Comparison of ENCODE assay signal across 18 cellular contexts in the genomic region with DNA sequence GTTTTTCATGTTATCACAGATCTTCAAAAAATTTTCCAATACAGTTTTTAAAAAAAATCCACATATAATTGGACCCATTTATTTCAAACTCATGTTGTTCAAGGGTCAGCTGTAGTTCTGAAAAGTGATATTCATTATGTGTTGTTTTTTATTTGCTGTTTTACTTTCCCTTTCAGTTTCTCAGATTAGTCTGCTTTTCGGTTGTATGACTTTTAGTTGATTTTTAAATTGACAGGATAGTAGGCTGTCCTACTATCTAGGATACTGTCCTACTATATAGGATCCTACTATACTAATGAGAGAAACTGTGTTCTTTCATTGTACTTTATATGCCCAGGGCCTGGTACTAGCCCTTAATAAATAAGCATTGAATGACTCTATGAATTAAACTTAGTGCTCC. TPM values are rescaled to one million over a fixed set of nuclear protein-coding genes. Genes with fewer than 3 reads are reported as not detected.
DNase-seq lines count a peak whose midpoint lies in the region; ATAC-seq, FAIRE-seq and TF ChIP-seq lines count a peak whose summit lies in the region.
"Had no signal": no experiment of that assay in that cellular context is flagged by ENCODE, and none has a peak within 500 bp of the region (broad histone marks: within the 10 kb centered on the region; RNA-seq: fewer than 3 reads in every experiment).

No MANE protein-coding gene starts in this region.

- FAIRE-seq in H54 (lab: Jason Lieb, UNC) (peak; percentile 38), TTC549 (lab: Jason Lieb, UNC) (peak; percentile 74)
- FAIRE-seq: endothelial cell of umbilical vein had no signal

- H3K36me3 Mint-ChIP-seq in activated CD4-positive, alpha-beta T cell treated with anti-CD3 and anti-CD28 coated beads, Interleukin-2, amount 10 ng/mL, durations not matched to agents 7 days and 5 days (ENCODE audit: low read depth): no peaks in the 10 kb centered on the region
- H3K36me3 Mint-ChIP-seq in activated CD4-positive, alpha-beta T cell treated with anti-CD3 and anti-CD28 coated beads, Interleukin-2, amount 10 ng/mL, durations not matched to agents 24 days and 14 days (ENCODE audit: low read depth): no peaks in the 10 kb centered on the region

- TF ChIP-seq CTCF in right lobe of liver (IDR thresholded peaks at IDR 0.05) (no peak), WERI-Rb-1 (IDR thresholded peaks at IDR 0.05; ENCODE audit: low read depth, low read length) (no peak)

- H3K36me3 ChIP-seq in right lobe of liver (no peaks in the 10 kb centered on the region), WERI-Rb-1 (no peaks in the 10 kb centered on the region)
- H3K36me3 ChIP-seq: gastrocnemius medialis, stomach had no signal

- H3K4me3 Mint-ChIP-seq in activated CD4-positive, alpha-beta T cell treated with anti-CD3 and anti-CD28 coated beads, Interleukin-2, amount 10 ng/mL, durations not matched to agents 7 days and 5 days: peak overlapping the region; percentile 51
- no peak overlapping the region for H3K4me3 Mint-ChIP-seq in activated CD4-positive, alpha-beta T cell treated with anti-CD3 and anti-CD28 coated beads, Interleukin-2, amount 10 ng/mL, durations not matched to agents 24 days and 14 days

- H3K27me3 ChIP-seq in right lobe of liver: no peaks in the 10 kb centered on the region
- H3K27me3 ChIP-seq in WERI-Rb-1 (ENCODE audit: insufficient read depth, low read depth, severe bottlenecking): no peaks in the 10 kb centered on the region
- H3K27me3 ChIP-seq: gastrocnemius medialis, stomach had no signal

- peak overlapping the region; percentile 47 for H3K27ac Mint-ChIP-seq in activated CD4-positive, alpha-beta T cell treated with anti-CD3 and anti-CD28 coated beads, Interleukin-2, amount 10 ng/mL, durations not matched to agents 7 days and 5 days
- H3K27ac Mint-ChIP-seq in activated CD4-positive, alpha-beta T cell treated with anti-CD3 and anti-CD28 coated beads, Interleukin-2, amount 10 ng/mL, durations not matched to agents 24 days and 14 days: no peak overlapping the region

- H3K4me1 ChIP-seq in right lobe of liver: no peaks in the 10 kb centered on the region
- H3K4me1 ChIP-seq: gastrocnemius medialis, stomach had no signal

- intact Hi-C loops in activated CD4-positive, alpha-beta T cell treated with anti-CD3 and anti-CD28 coated beads, Interleukin-2, amount 10 ng/mL, durations not matched to agents 24 days and 14 days (cut with micrococcal nuclease): no loop called here
- intact Hi-C loops in right lobe of liver (cut with DNase I): no loop called here

- H3K27me3 Mint-ChIP-seq in activated CD4-positive, alpha-beta T cell treated with anti-CD3 and anti-CD28 coated beads, Interleukin-2, amount 10 ng/mL, durations not matched to agents 7 days and 5 days: no peaks in the 10 kb centered on the region
- no peaks in the 10 kb centered on the region for H3K27me3 Mint-ChIP-seq in activated CD4-positive, alpha-beta T cell treated with anti-CD3 and anti-CD28 coated beads, Interleukin-2, amount 10 ng/mL, durations not matched to agents 24 days and 14 days

- 3% methylated on average over 1 of the region's 1 CpG for WGBS in right lobe of liver (ENCODE audit: insufficient coverage, low coverage, low lambda C conversion rate, missing lambda C conversion rate)

- TF ChIP-seq POLR2A in H54 (IDR thresholded peaks at IDR 0.05; ENCODE audit: low read depth, low read length) (no peak), right lobe of liver (IDR thresholded peaks at IDR 0.05) (no peak)

- H3K4me3 ChIP-seq in right lobe of liver (peak overlapping the region in 2 of 3 donors; percentile 33 to 37), WERI-Rb-1 (ENCODE audit: low read depth, low read length) (no peak overlapping the region)
- H3K4me3 ChIP-seq: gastrocnemius medialis, stomach had no signal

- CTCF ChIA-PET in activated CD4-positive, alpha-beta T cell treated with anti-CD3 and anti-CD28 coated beads, Interleukin-2, amount 10 ng/mL, durations not matched to agents 7 days and 5 days (lab: Charles Lee): interaction anchor here (2.2 kb wide), 1 partner anchor 11 kb away, joined by 5 read pairs; no protein-coding TSS in a partner anchor

- ATAC-seq in right lobe of liver (peak; percentile 66 to 82 (median 68)), HG03095 (IDR thresholded peaks at IDR 0.05; ENCODE audit: unreplicated experiment) (no peak)
- ATAC-seq: gastrocnemius medialis had no signal

- H3K9me3 Mint-ChIP-seq in activated CD4-positive, alpha-beta T cell treated with anti-CD3 and anti-CD28 coated beads, Interleukin-2, amount 10 ng/mL, durations not matched to agents 7 days and 5 days: peaks cover 14% of the 10 kb centered on the region
- H3K9me3 Mint-ChIP-seq in activated CD4-positive, alpha-beta T cell treated with anti-CD3 and anti-CD28 coated beads, Interleukin-2, amount 10 ng/mL, durations not matched to agents 24 days and 14 days: peaks cover 3% of the 10 kb centered on the region

- DNase-seq in activated CD4-positive, alpha-beta T cell treated with anti-CD3 and anti-CD28 coated beads, Interleukin-2, amount 10 ng/mL, durations not matched to agents 7 days and 5 days: no peak
- DNase-seq in activated CD4-positive, alpha-beta T cell treated with anti-CD3 and anti-CD28 coated beads, Interleukin-2, amount 10 ng/mL, durations not matched to agents 24 days and 14 days: no peak
- DNase-seq in H54 (ENCODE audit: insufficient read length, low spot score): no peak
- no peak for DNase-seq in right lobe of liver
- no peak for DNase-seq in WERI-Rb-1
- DNase-seq in effector CD8-positive, alpha-beta T cell (lab: John Stamatoyannopoulos, UW): no peak
- DNase-seq: activated CD4-positive, alpha-beta T cell treated with anti-CD3 and anti-CD28 coated beads, Interleukin-2, amount 50 U/mL, for 1 hour; anterior cingulate cortex; gastrocnemius medialis; NCI-H187; SIG-M5; stomach; T-helper 9 cell had no signal

- H3K4me1 Mint-ChIP-seq in activated CD4-positive, alpha-beta T cell treated with anti-CD3 and anti-CD28 coated beads, Interleukin-2, amount 10 ng/mL, durations not matched to agents 7 days and 5 days: peaks cover 7% of the 10 kb centered on the region
- peaks cover 6% of the 10 kb centered on the region for H3K4me1 Mint-ChIP-seq in activated CD4-positive, alpha-beta T cell treated with anti-CD3 and anti-CD28 coated beads, Interleukin-2, amount 10 ng/mL, durations not matched to agents 24 days and 14 days

- H3K9me3 ChIP-seq in right lobe of liver: no peaks in the 10 kb centered on the region
- H3K9me3 ChIP-seq in WERI-Rb-1 (ENCODE audit: severe bottlenecking): no peaks in the 10 kb centered on the region
- H3K9me3 ChIP-seq: gastrocnemius medialis, stomach had no signal

- H3K27ac ChIP-seq in right lobe of liver: peak overlapping the region in 2 of 3 donors; percentile 3 to 63
- H3K27ac ChIP-seq in WERI-Rb-1: no peak overlapping the region
- H3K27ac ChIP-seq: C4-2B, gastrocnemius medialis, stomach had no signal

- POLR2A ChIA-PET in activated CD4-positive, alpha-beta T cell treated with anti-CD3 and anti-CD28 coated beads, Interleukin-2, amount 10 ng/mL, durations not matched to agents 7 days and 5 days (lab: Charles Lee): no interaction called here

RNA-seq across cellular contexts. Expression of a gene that starts 33.6 kb away (rescaled TPM):
- 1 to 10 TPM; 1.9 to 2.9 TPM for total RNA-seq in activated CD4-positive, alpha-beta T cell treated with anti-CD3 and anti-CD28 coated beads, Interleukin-2, amount 10 ng/mL, durations not matched to agents 7 days and 5 days
- total RNA-seq in activated CD4-positive, alpha-beta T cell treated with anti-CD3 and anti-CD28 coated beads, Interleukin-2, amount 10 ng/mL, durations not matched to agents 24 days and 14 days: 2.5 and 3.0 TPM in 2 replicates
- 1 to 10 TPM in 2 of 6 experiments, under 1 TPM in 4; 0.68 to 3.1 (median 0.87) TPM for total RNA-seq in right lobe of liver
- total RNA-seq: A172 had no signal
